Comparison of ENCODE assay signal across 3 cellular contexts in the genomic region with DNA sequence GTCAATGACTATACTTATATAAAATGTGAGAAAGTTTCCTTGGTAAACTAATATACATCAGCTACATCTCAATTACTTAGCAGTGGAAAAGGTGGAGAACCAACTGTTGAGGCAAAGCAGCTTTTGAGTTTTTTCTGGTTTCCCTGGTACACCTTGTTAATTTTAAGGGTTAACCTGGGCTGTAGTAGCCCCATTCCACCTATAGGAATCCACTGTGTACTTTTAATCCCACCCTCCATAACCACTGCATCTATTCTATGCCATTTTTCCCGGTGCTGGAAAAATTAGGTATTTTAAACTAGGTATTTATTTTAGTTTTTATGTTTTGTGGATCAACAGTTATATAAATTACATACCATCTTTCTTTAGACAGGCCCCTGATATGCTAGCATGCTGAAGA.
TF ChIP-seq lines count a peak whose summit lies in the region.

No MANE protein-coding gene starts in this region.

TF ChIP-seq in HepG2, 621 proteins besides CTCF, POLR2A, EP300 and RAD21:
- TF ChIP-seq ZNF282 (IDR thresholded peaks at IDR 0.05; ENCODE audit: partially characterized antibody) (no peak), ZNF747 (CRISPR knock-in tag; IDR thresholded peaks at IDR 0.05; ENCODE audit: borderline replicate concordance) (no peak), DBP (CRISPR knock-in tag; IDR thresholded peaks at IDR 0.05; ENCODE audit: not compliant biosample characterization) (no peak), ZBTB33 (CRISPR knock-in tag; IDR thresholded peaks at IDR 0.05) (no peak), SP2 (CRISPR knock-in tag; IDR thresholded peaks at IDR 0.05) (no peak), ZFP36L1 (CRISPR knock-in tag; IDR thresholded peaks at IDR 0.05) (no peak), ZNF770 (CRISPR knock-in tag; IDR thresholded peaks at IDR 0.05) (no peak), ZNF382 (CRISPR knock-in tag; IDR thresholded peaks at IDR 0.05; ENCODE audit: borderline replicate concordance) (no peak), ZNF678 (CRISPR knock-in tag; IDR thresholded peaks at IDR 0.05) (no peak), ELF4 (CRISPR knock-in tag; IDR thresholded peaks at IDR 0.05; ENCODE audit: borderline replicate concordance) (no peak), SPEN (CRISPR knock-in tag; IDR thresholded peaks at IDR 0.05; ENCODE audit: low read depth) (no peak), KAT7 (CRISPR knock-in tag; IDR thresholded peaks at IDR 0.05; ENCODE audit: borderline replicate concordance) (no peak), ZNF546 (CRISPR knock-in tag; conservative IDR thresholded peaks at IDR 0.05) (no peak), ZNF263 (CRISPR knock-in tag; IDR thresholded peaks at IDR 0.05) (no peak)
- TF ChIP-seq, protein P1, sequence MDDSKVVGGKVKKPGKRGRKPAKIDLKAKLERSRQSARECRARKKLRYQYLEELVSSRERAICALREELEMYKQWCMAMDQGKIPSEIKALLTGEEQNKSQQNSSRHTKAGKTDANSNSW (CRISPR knock-in tag; IDR thresholded peaks at IDR 0.05; ENCODE audit: borderline replicate concordance): no peak

TF ChIP-seq in HCT116, 20 proteins besides CTCF, POLR2A, EP300 and RAD21:
- TF ChIP-seq SIN3A (IDR thresholded peaks at IDR 0.05; ENCODE audit: low read depth): no peak
- TF ChIP-seq EGR1 (IDR thresholded peaks at IDR 0.05; ENCODE audit: low read depth): no peak
- TF ChIP-seq YY1 (IDR thresholded peaks at IDR 0.05; ENCODE audit: extremely low read depth, insufficient replicate concordance, low read depth, low read length): no peak
- TF ChIP-seq SP1 (IDR thresholded peaks at IDR 0.05; ENCODE audit: low read depth): no peak
- no peak for TF ChIP-seq ZFX (IDR thresholded peaks at IDR 0.05)
- TF ChIP-seq ZNF274 (IDR thresholded peaks at IDR 0.05; ENCODE audit: low read depth, low read length): no peak
- TF ChIP-seq ZBTB33 (IDR thresholded peaks at IDR 0.05; ENCODE audit: extremely low read depth, insufficient replicate concordance, low read length): no peak
- TF ChIP-seq, protein P2, sequence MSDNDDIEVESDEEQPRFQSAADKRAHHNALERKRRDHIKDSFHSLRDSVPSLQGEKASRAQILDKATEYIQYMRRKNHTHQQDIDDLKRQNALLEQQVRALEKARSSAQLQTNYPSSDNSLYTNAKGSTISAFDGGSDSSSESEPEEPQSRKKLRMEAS (IDR thresholded peaks at IDR 0.05): no peak
- no peak for TF ChIP-seq POLR2AphosphoS5 (IDR thresholded peaks at IDR 0.05; ENCODE audit: low read depth, low read length)
- TF ChIP-seq, protein P3, sequence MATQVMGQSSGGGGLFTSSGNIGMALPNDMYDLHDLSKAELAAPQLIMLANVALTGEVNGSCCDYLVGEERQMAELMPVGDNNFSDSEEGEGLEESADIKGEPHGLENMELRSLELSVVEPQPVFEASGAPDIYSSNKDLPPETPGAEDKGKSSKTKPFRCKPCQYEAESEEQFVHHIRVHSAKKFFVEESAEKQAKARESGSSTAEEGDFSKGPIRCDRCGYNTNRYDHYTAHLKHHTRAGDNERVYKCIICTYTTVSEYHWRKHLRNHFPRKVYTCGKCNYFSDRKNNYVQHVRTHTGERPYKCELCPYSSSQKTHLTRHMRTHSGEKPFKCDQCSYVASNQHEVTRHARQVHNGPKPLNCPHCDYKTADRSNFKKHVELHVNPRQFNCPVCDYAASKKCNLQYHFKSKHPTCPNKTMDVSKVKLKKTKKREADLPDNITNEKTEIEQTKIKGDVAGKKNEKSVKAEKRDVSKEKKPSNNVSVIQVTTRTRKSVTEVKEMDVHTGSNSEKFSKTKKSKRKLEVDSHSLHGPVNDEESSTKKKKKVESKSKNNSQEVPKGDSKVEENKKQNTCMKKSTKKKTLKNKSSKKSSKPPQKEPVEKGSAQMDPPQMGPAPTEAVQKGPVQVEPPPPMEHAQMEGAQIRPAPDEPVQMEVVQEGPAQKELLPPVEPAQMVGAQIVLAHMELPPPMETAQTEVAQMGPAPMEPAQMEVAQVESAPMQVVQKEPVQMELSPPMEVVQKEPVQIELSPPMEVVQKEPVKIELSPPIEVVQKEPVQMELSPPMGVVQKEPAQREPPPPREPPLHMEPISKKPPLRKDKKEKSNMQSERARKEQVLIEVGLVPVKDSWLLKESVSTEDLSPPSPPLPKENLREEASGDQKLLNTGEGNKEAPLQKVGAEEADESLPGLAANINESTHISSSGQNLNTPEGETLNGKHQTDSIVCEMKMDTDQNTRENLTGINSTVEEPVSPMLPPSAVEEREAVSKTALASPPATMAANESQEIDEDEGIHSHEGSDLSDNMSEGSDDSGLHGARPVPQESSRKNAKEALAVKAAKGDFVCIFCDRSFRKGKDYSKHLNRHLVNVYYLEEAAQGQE (IDR thresholded peaks at IDR 0.05; ENCODE audit: low read depth): no peak
- TF ChIP-seq JUND (IDR thresholded peaks at IDR 0.05): no peak
- TF ChIP-seq ELF1 (IDR thresholded peaks at IDR 0.05; ENCODE audit: borderline replicate concordance, low read depth): no peak
- TF ChIP-seq FOSL1 (IDR thresholded peaks at IDR 0.05; ENCODE audit: low read depth): no peak
- TF ChIP-seq EZH2 (IDR thresholded peaks at IDR 0.05): no peak
- no peak for TF ChIP-seq CBX3 (IDR thresholded peaks at IDR 0.05; ENCODE audit: low read depth)
- no peak for TF ChIP-seq SRF (IDR thresholded peaks at IDR 0.05; ENCODE audit: low read depth)
- no peak for TF ChIP-seq TCF7L2 (IDR thresholded peaks at IDR 0.05; ENCODE audit: borderline replicate concordance, extremely low read depth, insufficient read depth, insufficient read length)

TF ChIP-seq in WTC11, 78 proteins besides CTCF, POLR2A, EP300 and RAD21:
- no peak for TF ChIP-seq FOXK1 (CRISPR knock-in tag; IDR thresholded peaks at IDR 0.05)
- no peak for TF ChIP-seq ZNF317 (CRISPR knock-in tag; IDR thresholded peaks at IDR 0.05; ENCODE audit: borderline replicate concordance, low read depth)
